In the genomic region with DNA sequence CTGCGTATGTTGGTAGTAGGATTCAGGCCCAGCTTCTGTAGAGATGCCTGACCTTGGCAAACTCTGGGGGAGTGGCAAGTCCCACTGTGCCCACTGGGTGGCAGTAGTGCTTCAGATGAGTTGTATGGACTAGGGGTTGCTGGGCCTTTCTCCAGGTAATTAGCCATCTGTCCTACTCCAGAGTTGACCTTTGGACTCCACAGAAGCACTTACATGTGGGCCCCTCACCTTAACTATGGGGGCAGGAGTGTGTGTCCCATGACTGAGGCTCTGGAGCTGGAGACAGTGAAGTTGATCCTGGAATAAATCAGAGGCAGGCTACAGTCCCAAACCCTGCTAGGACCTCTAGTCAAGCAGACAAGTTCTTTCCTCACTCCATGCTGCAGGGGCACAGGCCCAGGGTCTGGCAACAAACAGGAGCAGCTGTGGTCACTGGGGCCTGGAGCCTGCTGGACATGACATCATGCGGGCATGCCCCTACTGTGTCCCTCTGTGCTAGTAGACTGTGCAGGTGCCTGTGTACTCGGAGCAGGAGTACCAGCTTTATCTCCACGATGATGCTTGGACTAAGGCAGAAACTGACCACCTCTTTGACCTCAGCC, we compare ENCODE assay signal across 8 cellular contexts. TPM values are rescaled to one million over a fixed set of nuclear protein-coding genes. Genes with fewer than 3 reads are reported as not detected.
DNase-seq lines count a peak whose midpoint lies in the region; ATAC-seq and TF ChIP-seq lines count a peak whose summit lies in the region.

No MANE protein-coding gene starts in this region.

- intact Hi-C loops in sciatic nerve (cut with DNase I): loop anchor here (10.0 kb wide), 1 partner anchor 377 kb away; no protein-coding TSS in a partner anchor

- H3K4me1 ChIP-seq in right atrium auricular region: peaks cover 0 to 13% of the 10 kb centered on the region in 2 donors

- H3K9me3 ChIP-seq in right atrium auricular region: no peaks in the 10 kb centered on the region

- DNase-seq in NCI-H1417 (lab: John Stamatoyannopoulos, UW) (peak; percentile 74 to 86 (median 77)), NCI-H1417 treated with DMSO at 0.1 percent for 48 hours (lab: John Stamatoyannopoulos, UW) (no peak), NCI-H187 (lab: John Stamatoyannopoulos, UW) (peak; percentile 35), T-helper 22 cell (ENCODE audit: low read depth) (peak; percentile 33), right atrium auricular region (ENCODE audit: low spot score) (peak; percentile 86), sciatic nerve (ENCODE audit: low spot score) (peak; percentile 82)

- H3K27me3 ChIP-seq in right atrium auricular region: no peaks in the 10 kb centered on the region

- H3K4me3 ChIP-seq in right atrium auricular region: no peak overlapping the region

- H3K27ac ChIP-seq in angular gyrus (ENCODE audit: low read depth, low read length): peak overlapping the region; percentile 52
- H3K27ac ChIP-seq in right atrium auricular region: no peak overlapping the region

- TF ChIP-seq CTCF in right atrium auricular region (IDR thresholded peaks at IDR 0.05): peak; percentile 83 to 93

- peaks cover 38% of the 10 kb centered on the region for H3K36me3 ChIP-seq in right atrium auricular region

- peak; percentile 61 for ATAC-seq in sciatic nerve
- ATAC-seq in GM21447 (IDR thresholded peaks at IDR 0.05; ENCODE audit: unreplicated experiment): no peak

RNA-seq across cellular contexts. Expression of gene DMAP1, which starts 4.6 kb away (rescaled TPM):
- total RNA-seq in right atrium auricular region (10 to 100 TPM; 23.0 to 32.1 TPM), sciatic nerve (35.9 TPM)
